Comparison of ENCODE assay signal across 9 cellular contexts in genomic region chr12:8609061-8609570, GRCh38. TPM values are rescaled to one million over a fixed set of nuclear protein-coding genes. Genes with fewer than 3 reads are reported as not detected.
DNase-seq lines count a peak whose midpoint lies in the region; FAIRE-seq and TF ChIP-seq lines count a peak whose summit lies in the region.
"Had no signal": no experiment of that assay in that cellular context is flagged by ENCODE, and none has a peak within 500 bp of the region (broad histone marks: within the 10 kb centered on the region; RNA-seq: fewer than 3 reads in every experiment).

No MANE protein-coding gene starts in this region.

- H2BK120ac ChIP-seq in neuronal stem cell (ENCODE audit: low read depth, low read length), result no peak overlapping the region

- no peak overlapping the region for H3K4me2 ChIP-seq in neuronal stem cell (ENCODE audit: insufficient read depth, low read length, poor library complexity, severe bottlenecking)

- H3K18ac ChIP-seq in neuronal stem cell (ENCODE audit: low read length), result no peak overlapping the region

- TF ChIP-seq POLR2A in Raji (IDR thresholded peaks at IDR 0.05; ENCODE audit: insufficient read depth, low read depth, low read length) (peak; percentile 64), esophagus squamous epithelium (IDR thresholded peaks at IDR 0.05) (no peak)

- peaks cover 0 to 11% (median 0%) of the 10 kb centered on the region in 4 donors for H3K27me3 ChIP-seq in esophagus squamous epithelium
- peaks cover 0 to 4% (median 0%) of the 10 kb centered on the region in 3 experiments for H3K27me3 ChIP-seq in neuronal stem cell (ENCODE audit: control insufficient read depth in 3 of 3, insufficient read depth in 3 of 3, low read depth in 1 of 3, low read length in 3 of 3)

- H3K4ac ChIP-seq in neuronal stem cell (ENCODE audit: low read length), result no peak overlapping the region

- no peak overlapping the region for H2AFZ ChIP-seq in neuronal stem cell (ENCODE audit: low read length)

- H2AK5ac ChIP-seq in neuronal stem cell (ENCODE audit: low read depth, low read length), result no peak overlapping the region

- no peak overlapping the region for H4K91ac ChIP-seq in neuronal stem cell (ENCODE audit: low read depth, low read length, poor library complexity)

- H3K14ac ChIP-seq in neuronal stem cell (ENCODE audit: low read length), result no peak overlapping the region

- H3K79me1 ChIP-seq in neuronal stem cell (ENCODE audit: low read depth, low read length), result no peaks in the 10 kb centered on the region

- H3K4me1 ChIP-seq in esophagus squamous epithelium (peaks cover 0 to 7% (median 0%) of the 10 kb centered on the region in 3 donors), neuronal stem cell (ENCODE audit: control insufficient read depth in 2 of 2, insufficient read depth in 1 of 2, low read depth in 1 of 2, low read length in 2 of 2) (peaks cover 0 to 2% of the 10 kb centered on the region in 2 donors)

- no peak overlapping the region for H2BK12ac ChIP-seq in neuronal stem cell (ENCODE audit: low read length)

- no peak overlapping the region for H4K8ac ChIP-seq in neuronal stem cell (ENCODE audit: low read depth, low read length)

- 15 to 22% methylated on average over 5 of the region's 5 CpGs for WGBS in esophagus squamous epithelium, 2 donors
- no CpG with 5 or more reads among the region's 5 CpGs for WGBS in neuronal stem cell (ENCODE audit: extremely low coverage in 2 of 2, insufficient read length in 2 of 2, insufficient replicate concordance in 1 of 2), 2 donors

- no peak overlapping the region for H2BK15ac ChIP-seq in neuronal stem cell (ENCODE audit: low read length)

- H3K27ac ChIP-seq in esophagus squamous epithelium, result no peak overlapping the region
- H3K27ac ChIP-seq in neuronal stem cell (replicated peaks; ENCODE audit: low read length), result no peak overlapping the region

- no peak overlapping the region for H3K4me3 ChIP-seq in esophagus squamous epithelium
- no peak overlapping the region for H3K4me3 ChIP-seq in neuronal stem cell (ENCODE audit: low read length in 2 of 2)

- peak; percentile 19 to 65 (median 46) for TF ChIP-seq CTCF in esophagus squamous epithelium (IDR thresholded peaks at IDR 0.05)

- FAIRE-seq in HTR-8/SVneo (lab: Jason Lieb, UNC), result no peak

- H3K9me3 ChIP-seq in esophagus squamous epithelium (no peaks in the 10 kb centered on the region), neuronal stem cell (replicated peaks in 1 of 2; ENCODE audit: control insufficient read depth in 2 of 2, insufficient read depth in 1 of 2, low read depth in 1 of 2, low read length in 2 of 2) (no peaks in the 10 kb centered on the region)

- peak; percentile 26 to 34 for DNase-seq in NOMO-1 (lab: John Stamatoyannopoulos, UW; ENCODE audit: unreplicated experiment in 2 of 2)
- no peak for DNase-seq in NOMO-1 treated with dmso at 0.1 percent for 144 hours (lab: John Stamatoyannopoulos, UW; ENCODE audit: unreplicated experiment)
- DNase-seq in HTR-8/SVneo (ENCODE audit: insufficient read length, low spot score), result peak; percentile 52
- no peak for DNase-seq in esophagus squamous epithelium (lab: John Stamatoyannopoulos, UW)
- DNase-seq in neuronal stem cell (ENCODE audit: low spot score), result peak; percentile 21
- DNase-seq in NCI-H128 (lab: John Stamatoyannopoulos, UW; ENCODE audit: unreplicated experiment), result no peak
- no peak for DNase-seq in activated CD4-positive, CD25-positive, alpha-beta regulatory T cell (lab: John Stamatoyannopoulos, UW)

- no peaks in the 10 kb centered on the region for H3K36me3 ChIP-seq in esophagus squamous epithelium
- no peaks in the 10 kb centered on the region for H3K36me3 ChIP-seq in neuronal stem cell (replicated peaks in 1 of 2; ENCODE audit: control insufficient read depth in 2 of 2, insufficient read depth in 2 of 2, low read length in 2 of 2)

- no peak overlapping the region for H3K9ac ChIP-seq in neuronal stem cell (ENCODE audit: low read depth, low read length, poor library complexity)

- H2BK5ac ChIP-seq in neuronal stem cell (ENCODE audit: low read length), result no peak overlapping the region

- no peak overlapping the region for H3K23ac ChIP-seq in neuronal stem cell (ENCODE audit: low read depth, low read length, poor library complexity)

- intact Hi-C loops in esophagus squamous epithelium (cut with DNase I), result no loop called here

RNA-seq across cellular contexts. Expression of gene AICDA, which starts 3.5 kb away (rescaled TPM):
- not detected for total RNA-seq in esophagus squamous epithelium
- polyA plus RNA-seq in neuronal stem cell (2013, experiment 1 of 2), result not detected
- not detected for polyA plus RNA-seq in neuronal stem cell (2013, experiment 2 of 2)
- total RNA-seq: temporal lobe had no signal

RNA-seq across cellular contexts. Expression of gene MFAP5, which starts 53.5 kb away (rescaled TPM):
- 10 to 100 TPM in 2 of 4 donors, 1 to 10 TPM in 2; 1.2 to 51.7 (median 16.9) TPM for total RNA-seq in esophagus squamous epithelium
- polyA plus RNA-seq in neuronal stem cell (2013, experiment 1 of 2), result 0.75 TPM
- 0.91 TPM for polyA plus RNA-seq in neuronal stem cell (2013, experiment 2 of 2)

Comparison
In these comparisons a context has a peak if more than half of its experiments do, and no peak if none do; other contexts are left out.
1. DNase-seq: peak in NOMO-1 (2 of 2), HTR-8/SVneo (single experiment) and neuronal stem cell (single experiment); none in NOMO-1 treated with dmso at 0.1 percent for 144 hours (single experiment), esophagus squamous epithelium (single experiment), NCI-H128 (single experiment) and activated CD4-positive, CD25-positive, alpha-beta regulatory T cell (0 of 4).